10 cellular contexts compared by ENCODE assay signal in the genomic region with DNA sequence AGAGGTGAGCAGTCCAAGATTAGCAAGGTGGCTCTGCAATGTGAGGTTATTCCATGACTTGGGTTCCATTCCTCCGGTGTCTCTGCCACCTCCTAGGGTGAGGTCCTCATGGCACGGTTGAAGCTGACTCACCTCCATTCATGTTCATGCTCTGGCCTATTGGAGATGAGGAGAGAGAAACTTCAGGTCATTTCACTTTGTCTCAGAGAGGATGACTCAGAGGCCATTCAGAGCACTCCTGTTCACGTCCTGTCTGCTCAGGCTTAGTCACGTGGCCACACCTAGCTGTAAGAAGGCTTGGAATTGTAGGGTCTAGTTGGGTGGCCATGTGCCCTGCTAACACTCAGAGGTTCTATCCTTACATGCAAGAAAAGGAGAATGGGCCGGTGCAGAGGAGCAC.
A peak's percentile ranks its signal among the peaks of the same experiment; 100 is the strongest.
DNase-seq lines count a peak whose midpoint lies in the region; ATAC-seq, FAIRE-seq and TF ChIP-seq lines count a peak whose summit lies in the region.
"Had no signal": no experiment of that assay in that cellular context is flagged by ENCODE, and none has a peak within 500 bp of the region (broad histone marks: within the 10 kb centered on the region; RNA-seq: fewer than 3 reads in every experiment).

No MANE protein-coding gene starts in this region.

- peak overlapping the region; percentile 8 for H3K4me2 ChIP-seq in astrocyte (ENCODE audit: low read length)

- DNase-seq in DMS53 (lab: John Stamatoyannopoulos, UW), result peak; percentile 92
- DNase-seq in astrocyte (ENCODE audit: low read depth), result peak; percentile 90
- DNase-seq in lung (ENCODE audit: low spot score), result no peak
- no peak for DNase-seq in heart left ventricle
- DNase-seq in NCI-H187 (lab: John Stamatoyannopoulos, UW), result no peak
- DNase-seq in HuH-7 (ENCODE audit: low spot score), result no peak
- DNase-seq: activated naive CD4-positive, alpha-beta T cell treated with anti-CD3 and anti-CD28 coated beads, Interleukin-2, amount 50 U/mL, for 16 hours; Kasumi-1 had no signal

- H3K36me3 Mint-ChIP-seq in astrocyte (ENCODE audit: low read depth, unreplicated experiment), result no peaks in the 10 kb centered on the region

- H3K27ac ChIP-seq in astrocyte (ENCODE audit: low read depth, low read length), result no peak overlapping the region
- H3K27ac ChIP-seq in lung (ENCODE audit: low read depth in 1 of 2, low read length in 1 of 2), result no peak overlapping the region
- no peak overlapping the region for H3K27ac ChIP-seq in heart left ventricle

- peak overlapping the region; percentile 85 for H3K27ac Mint-ChIP-seq in astrocyte (ENCODE audit: unreplicated experiment)

- intact Hi-C loops in heart left ventricle (cut with DNase I), result no loop called here

- no peaks in the 10 kb centered on the region for H3K27me3 ChIP-seq in astrocyte (ENCODE audit: insufficient read depth, low read length)
- H3K27me3 ChIP-seq in lung (ENCODE audit: control insufficient read depth, insufficient read depth), result no peaks in the 10 kb centered on the region
- H3K27me3 ChIP-seq in heart left ventricle, result no peaks in the 10 kb centered on the region

- WGBS in lung, 2 donors, result 75 to 95% methylated on average over 5 of the region's 5 CpGs
- 81 to 91% (median 84%) methylated on average over 5 of the region's 5 CpGs for WGBS in heart left ventricle, 4 donors

- ATAC-seq in HG03432 (IDR thresholded peaks at IDR 0.05; ENCODE audit: unreplicated experiment), result peak; percentile 60
- peak; percentile 87 for ATAC-seq in lung (ENCODE audit: insufficient read depth, low FRiP score)
- ATAC-seq in heart left ventricle, result no peak

- H3K4me1 ChIP-seq in astrocyte (ENCODE audit: insufficient read depth, low read length) (peaks cover 5% of the 10 kb centered on the region), lung (ENCODE audit: control insufficient read depth in 2 of 2, insufficient read depth in 2 of 2, low read length in 2 of 2) (no peaks in the 10 kb centered on the region), heart left ventricle (no peaks in the 10 kb centered on the region)

- FAIRE-seq in astrocyte (lab: Jason Lieb, UNC), result peak; percentile 58

- H3K4me1 Mint-ChIP-seq in astrocyte (ENCODE audit: low read depth, unreplicated experiment), result peaks cover 9% of the 10 kb centered on the region
- H3K4me1 Mint-ChIP-seq: neural crest cell had no signal

- H3K4me3 Mint-ChIP-seq in astrocyte (ENCODE audit: unreplicated experiment), result no peak overlapping the region
- H3K4me3 Mint-ChIP-seq: neural crest cell had no signal

- no peaks in the 10 kb centered on the region for H3K79me2 ChIP-seq in astrocyte (ENCODE audit: insufficient read depth, low read length)

- no peak overlapping the region for H2AFZ ChIP-seq in astrocyte (ENCODE audit: low read depth, low read length)

- no peak overlapping the region for H3K9ac ChIP-seq in astrocyte (ENCODE audit: low read length)

- H4K20me1 ChIP-seq in astrocyte (ENCODE audit: insufficient read depth, low read length), result no peaks in the 10 kb centered on the region

- H3K36me3 ChIP-seq in astrocyte (ENCODE audit: insufficient read depth, low read length), result no peaks in the 10 kb centered on the region
- H3K36me3 ChIP-seq in lung (ENCODE audit: control insufficient read depth in 2 of 2, insufficient read depth in 2 of 2, low read length in 2 of 2), result no peaks in the 10 kb centered on the region
- no peaks in the 10 kb centered on the region for H3K36me3 ChIP-seq in heart left ventricle

- no peaks in the 10 kb centered on the region for H3K27me3 Mint-ChIP-seq in astrocyte (ENCODE audit: low read depth, unreplicated experiment)

- TF ChIP-seq CTCF in astrocyte (IDR thresholded peaks at IDR 0.05; ENCODE audit: insufficient read depth, low read depth, low read length) (no peak), lung (IDR thresholded peaks at IDR 0.05; ENCODE audit: control extremely low read depth, extremely low read depth) (no peak), heart left ventricle (IDR thresholded peaks at IDR 0.05) (no peak)

- H3K9me3 ChIP-seq in astrocyte (ENCODE audit: insufficient read depth, low read depth, low read length) (no peaks in the 10 kb centered on the region), lung (ENCODE audit: control insufficient read depth in 2 of 2, insufficient read depth in 1 of 2, low read length in 1 of 2) (peaks cover 2 to 5% of the 10 kb centered on the region in 2 donors), heart left ventricle (peaks cover 0 to 32% (median 13%) of the 10 kb centered on the region in 12 donors)

- no peak overlapping the region for H3K4me3 ChIP-seq in astrocyte (ENCODE audit: insufficient read depth, low read depth, low read length)
- H3K4me3 ChIP-seq in lung, result no peak overlapping the region
- no peak overlapping the region for H3K4me3 ChIP-seq in heart left ventricle

- TF ChIP-seq POLR2A in heart left ventricle (IDR thresholded peaks at IDR 0.05), result no peak

- H3K9me3 Mint-ChIP-seq in astrocyte (ENCODE audit: unreplicated experiment), result peaks cover 16% of the 10 kb centered on the region

Comparison
In these comparisons a context has a peak if more than half of its experiments do, and no peak if none do; other contexts are left out.
1. DNase-seq: peak in DMS53 (single experiment) and astrocyte (single experiment); none in lung (single experiment), heart left ventricle (0 of 5), NCI-H187 (0 of 2) and HuH-7 (single experiment).
2. ATAC-seq: peak in HG03432 (single experiment) and lung (single experiment); none in heart left ventricle (0 of 4).